1 cellular context compared by ENCODE assay signal in the genomic region with DNA sequence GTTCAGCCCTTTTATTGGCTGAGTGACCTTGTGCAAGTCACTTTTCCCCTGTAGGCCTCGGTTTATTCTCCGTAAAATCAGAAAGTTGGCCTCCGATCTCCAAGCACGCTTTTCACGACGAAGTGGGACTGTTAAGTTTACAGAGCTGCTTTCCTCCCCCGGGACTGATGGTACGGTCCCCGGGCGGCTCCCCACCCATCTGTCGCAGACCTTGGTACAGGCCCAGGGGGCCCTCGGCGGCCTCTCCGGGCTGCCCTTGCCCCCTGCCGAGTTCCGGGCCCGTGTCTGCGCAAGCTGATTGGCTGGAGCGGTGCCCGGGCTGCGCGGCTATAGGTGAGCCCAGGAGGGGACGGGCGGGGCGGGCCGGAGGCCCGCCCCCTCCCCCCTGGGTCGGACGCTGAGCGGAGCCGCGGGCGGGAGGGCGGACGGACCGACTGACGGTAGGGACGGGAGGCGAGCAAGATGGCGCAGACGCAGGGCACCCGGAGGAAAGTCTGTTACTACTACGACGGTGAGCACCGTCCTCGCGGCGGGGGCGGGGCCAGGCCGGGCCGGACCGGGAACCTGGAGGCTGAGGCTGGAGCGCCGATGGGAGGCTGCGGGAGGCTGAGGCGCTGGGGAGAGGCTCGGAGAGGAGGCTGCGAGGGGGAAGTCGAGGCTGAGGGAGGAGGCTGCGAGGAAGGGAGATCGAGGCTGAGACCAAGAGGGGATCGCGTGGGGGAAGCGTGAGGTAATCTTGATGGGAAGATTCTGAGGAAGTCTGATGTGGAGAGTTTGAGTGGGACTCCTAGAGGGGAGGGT.
TF ChIP-seq lines count a peak whose summit lies in the region.

A gene (plus strand): TSS at position 376 of the 801 bp plus-strand sequence. CDS start 87 bp downstream, at position 463.

TF ChIP-seq in H1, 55 proteins besides CTCF, POLR2A, EP300 and RAD21 (continued from another document):
- TF ChIP-seq SIX5 (IDR thresholded peaks at IDR 0.05; ENCODE audit: low read depth, low read length) = no peak
- no peak for TF ChIP-seq GABPA (IDR thresholded peaks at IDR 0.05; ENCODE audit: borderline replicate concordance, insufficient read depth, low read length)
